1 cellular context compared by ENCODE assay signal in the genomic region with DNA sequence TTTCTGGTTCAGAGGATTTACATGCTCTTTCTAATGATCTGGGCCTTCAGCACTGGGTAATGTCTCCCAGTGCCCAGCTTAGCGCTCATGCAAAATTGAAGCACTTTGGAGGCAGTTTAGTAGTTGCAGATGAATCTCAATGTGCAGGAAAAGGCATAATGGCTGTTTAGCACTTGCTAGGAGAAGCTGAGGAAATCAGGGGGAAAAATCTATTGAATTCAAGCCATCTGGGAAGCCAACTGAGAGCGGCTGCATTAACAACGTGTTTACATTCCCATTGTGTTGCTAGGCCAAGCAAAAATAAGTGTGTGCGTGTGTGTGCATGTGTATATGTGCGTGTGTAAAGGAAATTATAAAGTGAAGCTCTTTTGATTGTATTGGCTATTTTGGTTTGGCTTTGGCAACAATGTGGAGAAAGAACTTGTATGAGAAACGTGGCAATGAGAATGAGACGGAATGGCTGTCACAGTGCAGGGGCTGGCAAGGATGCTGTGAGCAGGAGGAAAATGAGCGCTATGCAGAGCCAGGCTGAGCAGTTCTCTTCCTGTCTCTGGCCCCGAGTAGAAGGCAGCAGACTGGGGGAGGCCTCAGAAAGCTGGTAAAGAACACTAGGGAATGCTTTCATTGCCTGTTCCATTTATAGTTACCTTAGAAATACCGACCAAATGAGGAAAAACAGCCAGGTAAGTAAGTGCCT.
TF ChIP-seq lines count a peak whose summit lies in the region.

No MANE protein-coding gene starts in this region.

TF ChIP-seq in H1, 55 proteins besides CTCF, POLR2A, EP300 and RAD21:
- TF ChIP-seq SP1 (IDR thresholded peaks at IDR 0.05; ENCODE audit: low read depth, low read length) (no peak), JUND (IDR thresholded peaks at IDR 0.05; ENCODE audit: low read length) (no peak), RFX5 (IDR thresholded peaks at IDR 0.05; ENCODE audit: borderline replicate concordance, low read depth, low read length) (no peak), SP2 (IDR thresholded peaks at IDR 0.05; ENCODE audit: low read length) (no peak), KDM4A (IDR thresholded peaks at IDR 0.05; ENCODE audit: low read depth, low read length, severe bottlenecking) (no peak), CHD2 (IDR thresholded peaks at IDR 0.05; ENCODE audit: low read length) (no peak), SRF (IDR thresholded peaks at IDR 0.05; ENCODE audit: low read depth, low read length) (no peak), TBP (IDR thresholded peaks at IDR 0.05; ENCODE audit: low read depth, low read length) (no peak), SAP30 (IDR thresholded peaks at IDR 0.05; ENCODE audit: insufficient read depth, insufficient replicate concordance, low read length) (no peak), TAF1 (IDR thresholded peaks at IDR 0.05; ENCODE audit: low read depth, low read length) (no peak), CEBPB (IDR thresholded peaks at IDR 0.05; ENCODE audit: low read depth, low read length) (no peak), SUZ12 (IDR thresholded peaks at IDR 0.05; ENCODE audit: low read length) (no peak), TAF7 (optimal IDR thresholded peaks at IDR 0.05; ENCODE audit: borderline replicate concordance, low read depth, low read length) (no peak), NRF1 (IDR thresholded peaks at IDR 0.05; ENCODE audit: low read depth, low read length) (no peak), BCL11A (IDR thresholded peaks at IDR 0.05; ENCODE audit: low read depth in 2 of 2, low read length in 2 of 2) (no peak), YY1 (IDR thresholded peaks at IDR 0.05; ENCODE audit: low read depth, low read length) (no peak), CBX8 (IDR thresholded peaks at IDR 0.05; ENCODE audit: borderline replicate concordance, low read depth, low read length) (no peak)
